ENCODE assay signal across 8 cellular contexts in genomic region chr14:60249321-60250251, GRCh38. TPM values are rescaled to one million over a fixed set of nuclear protein-coding genes. Genes with fewer than 3 reads are reported as not detected.
DNase-seq lines count a peak whose midpoint lies in the region; ATAC-seq and TF ChIP-seq lines count a peak whose summit lies in the region.

No MANE protein-coding gene starts in this region.

- H3K36me3 ChIP-seq in HEK293 (ENCODE audit: control insufficient read depth in 2 of 2, insufficient read depth in 1 of 2, low read length in 2 of 2) (no peaks in the 10 kb centered on the region), hepatocyte (replicated peaks; ENCODE audit: insufficient read depth, low read depth) (no peaks in the 10 kb centered on the region), aorta (ENCODE audit: control insufficient read depth in 1 of 2, insufficient read depth in 2 of 2, low read length in 1 of 2) (no peaks in the 10 kb centered on the region)

- TF ChIP-seq CTCF in HEK293 (tag by site-specific recombination; IDR thresholded peaks at IDR 0.05) (no peak), astrocyte of the cerebellum (IDR thresholded peaks at IDR 0.05; ENCODE audit: low read depth, low read length, missing control alignments) (no peak), hepatocyte (IDR thresholded peaks at IDR 0.05; ENCODE audit: poor library complexity) (no peak), retinal pigment epithelial cell (conservative IDR thresholded peaks at IDR 0.05; ENCODE audit: low read depth, low read length) (no peak)

- intact Hi-C loops in aorta (cut with DNase I), result loop anchor here (2.0 to 10.0 kb wide), 3 partner anchors 82 to 725 kb away; partner anchors contain the start of genes DHRS7 (in 1 of the 2) and PCNX4 (in 1 of the 2)

- POLR2A ChIA-PET in HEK293 (lab: Yijun Ruan, JAX), result interaction anchor here (0.5 to 2.2 kb wide), 24 partner anchors 7 to 1018 kb away, joined by 3 to 14 read pairs (median 4); partner anchors contain the start of genes DHRS7, JKAMP, L3HYPDH and PCNX4

- H3K4me1 ChIP-seq in HEK293 (ENCODE audit: control insufficient read depth, insufficient read depth, low read length) (peaks cover 22% of the 10 kb centered on the region), hepatocyte (ENCODE audit: insufficient read depth) (peaks cover 28% of the 10 kb centered on the region), aorta (ENCODE audit: control insufficient read depth in 1 of 2, insufficient read depth in 2 of 2, low read length in 2 of 2) (peaks cover 4 to 7% of the 10 kb centered on the region in 2 donors)

- no peaks in the 10 kb centered on the region for H3K27me3 ChIP-seq in hepatocyte
- H3K27me3 ChIP-seq in aorta (ENCODE audit: control insufficient read depth in 1 of 2, insufficient read depth in 2 of 2, low read length in 1 of 2), result no peaks in the 10 kb centered on the region

- peaks cover 49% of the 10 kb centered on the region for H3K4me1 Mint-ChIP-seq in T-helper 2 cell treated with Interferon-gamma antibody and Interleukin-4, amounts not matched to agents 5 μg/mL and 100 μg/mL, for 36 hours (ENCODE audit: low read depth)

- no peaks in the 10 kb centered on the region for H3K27me3 Mint-ChIP-seq in T-helper 2 cell treated with Interferon-gamma antibody and Interleukin-4, amounts not matched to agents 5 μg/mL and 100 μg/mL, for 36 hours (ENCODE audit: low read depth)

- H3K9me3 ChIP-seq in HEK293 (ENCODE audit: control insufficient read depth, insufficient read depth, low read depth, low read length) (no peaks in the 10 kb centered on the region), hepatocyte (ENCODE audit: low read depth) (no peaks in the 10 kb centered on the region), aorta (ENCODE audit: control insufficient read depth, low read length) (no peaks in the 10 kb centered on the region)

- peaks cover 48% of the 10 kb centered on the region for H3K79me2 ChIP-seq in hepatocyte

- H3K4me3 ChIP-seq in HEK293 (ENCODE audit: low read depth, low read length), result peak overlapping the region; percentile 83
- peak overlapping the region; percentile 75 for H3K4me3 ChIP-seq in astrocyte of the cerebellum (ENCODE audit: low read depth, low read length)
- peak overlapping the region; percentile 88 for H3K4me3 ChIP-seq in hepatocyte
- peak overlapping the region; percentile 81 for H3K4me3 ChIP-seq in retinal pigment epithelial cell (ENCODE audit: low read length)
- H3K4me3 ChIP-seq in aorta (ENCODE audit: low read length in 2 of 2), result peak overlapping the region; percentile 99 to 100

- peak overlapping the region; percentile 100 for H3K27ac Mint-ChIP-seq in T-helper 2 cell treated with Interferon-gamma antibody and Interleukin-4, amounts not matched to agents 5 μg/mL and 100 μg/mL, for 36 hours

- H3K36me3 Mint-ChIP-seq in T-helper 2 cell treated with Interferon-gamma antibody and Interleukin-4, amounts not matched to agents 5 μg/mL and 100 μg/mL, for 36 hours (ENCODE audit: low read depth), result peaks cover 9% of the 10 kb centered on the region

- peak overlapping the region; percentile 61 for H2AFZ ChIP-seq in hepatocyte

- H3K4me2 ChIP-seq in hepatocyte, result peak overlapping the region; percentile 88

- peak overlapping the region; percentile 90 for H3K4me3 Mint-ChIP-seq in T-helper 2 cell treated with Interferon-gamma antibody and Interleukin-4, amounts not matched to agents 5 μg/mL and 100 μg/mL, for 36 hours

- H3K27ac ChIP-seq in HEK293 (ENCODE audit: extremely low read depth, low read depth, low read length) (peak overlapping the region; percentile 97), hepatocyte (peak overlapping the region; percentile 98), aorta (ENCODE audit: low read depth in 1 of 2, low read length in 2 of 2) (peak overlapping the region; percentile 99)

- under 1% methylated on average over 32 of the region's 107 CpGs for WGBS in hepatocyte (ENCODE audit: low lambda C conversion rate, missing lambda C conversion rate)
- WGBS in aorta, 2 donors, result 1% methylated on average over 47 to 107 of the region's 107 CpGs

- DNase-seq in GM04504 (ENCODE audit: low read depth), result peak; percentile 24
- peak; percentile 33 for DNase-seq in MV-4-11 (lab: John Stamatoyannopoulos, UW)
- peak; percentile 68 for DNase-seq in T-helper 2 cell treated with Interferon-gamma antibody and Interleukin-4, amounts not matched to agents 5 μg/mL and 100 μg/mL, for 36 hours (ENCODE audit: low spot score)
- DNase-seq in astrocyte of the cerebellum (ENCODE audit: low read depth), result no peak
- peak; percentile 88 for DNase-seq in hepatocyte (ENCODE audit: low spot score)
- DNase-seq in retinal pigment epithelial cell (ENCODE audit: low read depth), result no peak
- peak; percentile 75 to 90 for DNase-seq in aorta

- H3K9me3 Mint-ChIP-seq in T-helper 2 cell treated with Interferon-gamma antibody and Interleukin-4, amounts not matched to agents 5 μg/mL and 100 μg/mL, for 36 hours, result no peaks in the 10 kb centered on the region

- in situ Hi-C loops in astrocyte of the cerebellum (cut with HindIII; ENCODE audit: low sequenced_read_pairs), result no loop called here

- H3K9me2 ChIP-seq in hepatocyte (replicated peaks; ENCODE audit: insufficient read depth), result no peaks in the 10 kb centered on the region

- CTCF ChIA-PET in HEK293 (lab: Yijun Ruan, JAX), result interaction anchor here (0.7 kb wide), 1 partner anchor 12 kb away, joined by 4 read pairs; no protein-coding TSS in a partner anchor

- H4K20me1 ChIP-seq in hepatocyte (ENCODE audit: insufficient read depth, poor library complexity, severe bottlenecking), result peaks cover 45% of the 10 kb centered on the region

- ATAC-seq in aorta (ENCODE audit: low FRiP score), result peak; percentile 63

TF ChIP-seq in HEK293, 187 proteins besides CTCF, POLR2A, EP300 and RAD21 (continues in another document):
- TF ChIP-seq ZNF350 (tag by site-specific recombination; IDR thresholded peaks at IDR 0.05) (no peak), ZNF155 (tag by site-specific recombination; IDR thresholded peaks at IDR 0.05) (no peak), ZNF202 (tag by site-specific recombination; IDR thresholded peaks at IDR 0.05; ENCODE audit: borderline replicate concordance) (no peak), ZNF76 (tag by site-specific recombination; IDR thresholded peaks at IDR 0.05; ENCODE audit: borderline replicate concordance, low read depth) (no peak), IKZF3 (tag by site-specific recombination; IDR thresholded peaks at IDR 0.05) (no peak), ZBTB7A (tag by site-specific recombination; IDR thresholded peaks at IDR 0.05; ENCODE audit: low read depth) (no peak), SCRT2 (tag by site-specific recombination; IDR thresholded peaks at IDR 0.05) (no peak), ZNF48 (tag by site-specific recombination; IDR thresholded peaks at IDR 0.05) (no peak), ZNF335 (tag by site-specific recombination; conservative IDR thresholded peaks at IDR 0.05) (no peak), ZNF324 (tag by site-specific recombination; IDR thresholded peaks at IDR 0.05) (no peak), SP3 (tag by site-specific recombination; IDR thresholded peaks at IDR 0.05) (peak; percentile 22; the same call in 1 of the 2 replicates), ZFP69B (tag by site-specific recombination; IDR thresholded peaks at IDR 0.05) (no peak), ZNF157 (tag by site-specific recombination; IDR thresholded peaks at IDR 0.05) (no peak)
- TF ChIP-seq, protein P1, sequence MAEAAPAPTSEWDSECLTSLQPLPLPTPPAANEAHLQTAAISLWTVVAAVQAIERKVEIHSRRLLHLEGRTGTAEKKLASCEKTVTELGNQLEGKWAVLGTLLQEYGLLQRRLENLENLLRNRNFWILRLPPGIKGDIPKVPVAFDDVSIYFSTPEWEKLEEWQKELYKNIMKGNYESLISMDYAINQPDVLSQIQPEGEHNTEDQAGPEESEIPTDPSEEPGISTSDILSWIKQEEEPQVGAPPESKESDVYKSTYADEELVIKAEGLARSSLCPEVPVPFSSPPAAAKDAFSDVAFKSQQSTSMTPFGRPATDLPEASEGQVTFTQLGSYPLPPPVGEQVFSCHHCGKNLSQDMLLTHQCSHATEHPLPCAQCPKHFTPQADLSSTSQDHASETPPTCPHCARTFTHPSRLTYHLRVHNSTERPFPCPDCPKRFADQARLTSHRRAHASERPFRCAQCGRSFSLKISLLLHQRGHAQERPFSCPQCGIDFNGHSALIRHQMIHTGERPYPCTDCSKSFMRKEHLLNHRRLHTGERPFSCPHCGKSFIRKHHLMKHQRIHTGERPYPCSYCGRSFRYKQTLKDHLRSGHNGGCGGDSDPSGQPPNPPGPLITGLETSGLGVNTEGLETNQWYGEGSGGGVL (tag by site-specific recombination; IDR thresholded peaks at IDR 0.05), result peak; percentile 62; the same call in 1 of the 2 replicates
- TF ChIP-seq, protein P2, sequence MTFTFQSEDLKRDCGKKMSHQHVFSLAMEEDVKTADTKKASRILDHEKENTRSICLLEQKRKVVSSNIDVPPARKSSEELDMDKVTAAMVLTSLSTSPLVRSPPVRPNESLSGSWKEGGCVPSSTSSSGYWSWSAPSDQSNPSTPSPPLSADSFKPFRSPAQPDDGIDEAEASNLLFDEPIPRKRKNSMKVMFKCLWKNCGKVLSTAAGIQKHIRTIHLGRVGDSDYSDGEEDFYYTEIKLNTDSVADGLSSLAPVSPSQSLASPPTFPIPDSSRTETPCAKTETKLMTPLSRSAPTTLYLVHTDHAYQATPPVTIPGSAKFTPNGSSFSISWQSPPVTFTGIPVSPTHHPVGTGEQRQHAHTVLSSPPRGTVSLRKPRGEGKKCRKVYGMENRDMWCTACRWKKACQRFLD (tag by site-specific recombination; IDR thresholded peaks at IDR 0.05), result no peak
- TF ChIP-seq, protein P3, sequence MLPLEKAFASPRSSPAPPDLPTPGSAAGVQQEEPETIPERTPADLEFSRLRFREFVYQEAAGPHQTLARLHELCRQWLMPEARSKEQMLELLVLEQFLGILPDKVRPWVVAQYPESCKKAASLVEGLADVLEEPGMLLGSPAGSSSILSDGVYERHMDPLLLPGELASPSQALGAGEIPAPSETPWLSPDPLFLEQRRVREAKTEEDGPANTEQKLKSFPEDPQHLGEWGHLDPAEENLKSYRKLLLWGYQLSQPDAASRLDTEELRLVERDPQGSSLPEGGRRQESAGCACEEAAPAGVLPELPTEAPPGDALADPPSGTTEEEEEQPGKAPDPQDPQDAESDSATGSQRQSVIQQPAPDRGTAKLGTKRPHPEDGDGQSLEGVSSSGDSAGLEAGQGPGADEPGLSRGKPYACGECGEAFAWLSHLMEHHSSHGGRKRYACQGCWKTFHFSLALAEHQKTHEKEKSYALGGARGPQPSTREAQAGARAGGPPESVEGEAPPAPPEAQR (tag by site-specific recombination; IDR thresholded peaks at IDR 0.05), result no peak

RNA-seq across cellular contexts. Expression of gene PPM1A, which starts 0.6 kb away (rescaled TPM):
- total RNA-seq in hepatocyte, result 36.4 and 41.7 TPM in 2 replicates
- polyA plus RNA-seq in hepatocyte, result 16.2 and 24.2 TPM in 2 replicates
- total RNA-seq in aorta, result 10 to 100 TPM; 61.8 to 63.7 TPM
- 10 to 100 TPM; 26.4 to 42.2 TPM for polyA plus RNA-seq in aorta

Comparison
In these comparisons a context has a peak if more than half of its experiments do, and no peak if none do; other contexts are left out.
1. DNase-seq: peak in GM04504 (single experiment), MV-4-11 (single experiment), T-helper 2 cell treated with Interferon-gamma antibody and Interleukin-4, amounts not matched to agents 5 μg/mL and 100 μg/mL, for 36 hours (single experiment), hepatocyte (single experiment) and aorta (2 of 2); none in astrocyte of the cerebellum (single experiment) and retinal pigment epithelial cell (single experiment).
2. Peak in every context shown above with its lines, with median percentiles within 50 percentile points of each other: H3K27ac ChIP-seq and H3K4me3 ChIP-seq.